19 cellular contexts compared by ENCODE assay signal in genomic region chr7:5619419-5620130, GRCh38. TPM values are rescaled to one million over a fixed set of nuclear protein-coding genes. Genes with fewer than 3 reads are reported as not detected.
DNase-seq lines count a peak whose midpoint lies in the region; ATAC-seq and TF ChIP-seq lines count a peak whose summit lies in the region.
"Had no signal": no experiment of that assay in that cellular context is flagged by ENCODE, and none has a peak within 500 bp of the region (broad histone marks: within the 10 kb centered on the region; RNA-seq: fewer than 3 reads in every experiment).

No MANE protein-coding gene starts in this region.

- peak; percentile 31 for DNase-seq in D341Med (ENCODE audit: low spot score)
- no peak for DNase-seq in SK-N-MC (ENCODE audit: low read depth, low spot score)
- no peak for DNase-seq in endothelial cell (ENCODE audit: low spot score)
- DNase-seq in neuronal stem cell (ENCODE audit: low spot score), result no peak
- no peak for DNase-seq in NCI-H526 (lab: John Stamatoyannopoulos, UW)
- DNase-seq in iPS-NIHi7 (ENCODE audit: extremely low spot score), result no peak
- DNase-seq in HPDE6-E6E7 (ENCODE audit: extremely low spot score), result no peak
- DNase-seq: BE2C; Calu3; CD8-positive, alpha-beta T cell; HFFc6; MV-4-11; NCI-H1694 treated with DMSO at 0.1 percent for 48 hours; NCI-H2107; NCI-H510A; NCI-H82; OCI-M1 had no signal

- peaks cover 5% of the 10 kb centered on the region for H3K4me1 Mint-ChIP-seq in endothelial cell (ENCODE audit: unreplicated experiment)

- H3K27ac Mint-ChIP-seq in endothelial cell (ENCODE audit: unreplicated experiment), result no peak overlapping the region
- H3K27ac Mint-ChIP-seq: HFFc6 had no signal

- H2BK15ac ChIP-seq in neuronal stem cell (ENCODE audit: low read length), result no peak overlapping the region

- H3K36me3 ChIP-seq in SK-N-MC (ENCODE audit: insufficient read depth, low read length) (peaks cover 23% of the 10 kb centered on the region; the same call in 1 of the 2 replicates), neuronal stem cell (replicated peaks in 1 of 2; ENCODE audit: control insufficient read depth in 2 of 2, insufficient read depth in 2 of 2, low read length in 2 of 2) (peaks cover 28 to 51% of the 10 kb centered on the region in 2 donors)

- H3K79me1 ChIP-seq in neuronal stem cell (ENCODE audit: low read depth, low read length), result peaks cover 5% of the 10 kb centered on the region

- no peak for ATAC-seq in HG02970 (IDR thresholded peaks at IDR 0.05; ENCODE audit: low FRiP score, unreplicated experiment)
- ATAC-seq: CD8-positive, alpha-beta T cell had no signal

- H4K8ac ChIP-seq in neuronal stem cell (ENCODE audit: low read depth, low read length), result no peak overlapping the region

- H4K91ac ChIP-seq in neuronal stem cell (ENCODE audit: low read depth, low read length, poor library complexity), result no peak overlapping the region

- H2BK5ac ChIP-seq in neuronal stem cell (ENCODE audit: low read length), result no peak overlapping the region

- no peak overlapping the region for H3K4ac ChIP-seq in neuronal stem cell (ENCODE audit: low read length)

- no peak overlapping the region for H3K9ac ChIP-seq in SK-N-MC (ENCODE audit: insufficient read length)
- H3K9ac ChIP-seq in neuronal stem cell (ENCODE audit: low read depth, low read length, poor library complexity), result no peak overlapping the region
- H3K9ac ChIP-seq: KMS-11 had no signal

- no peak overlapping the region for H2AFZ ChIP-seq in neuronal stem cell (ENCODE audit: low read length)

- no peaks in the 10 kb centered on the region for H3K27me3 ChIP-seq in neuronal stem cell (ENCODE audit: control insufficient read depth in 3 of 3, insufficient read depth in 3 of 3, low read depth in 1 of 3, low read length in 3 of 3)
- H3K27me3 ChIP-seq: BE2C had no signal

- no peaks in the 10 kb centered on the region for H3K9me3 Mint-ChIP-seq in endothelial cell (ENCODE audit: unreplicated experiment)
- H3K9me3 Mint-ChIP-seq: CD8-positive, alpha-beta T cell; HFFc6 had no signal

- peak overlapping the region; percentile 24 for H2AK5ac ChIP-seq in neuronal stem cell (ENCODE audit: low read depth, low read length)

- no peak overlapping the region for H2BK12ac ChIP-seq in neuronal stem cell (ENCODE audit: low read length)

- 0 out of 2 replicates have a peak overlapping the region, but pooled peaks have one; percentile 30 for H3K27ac ChIP-seq in SK-N-MC
- no peak overlapping the region for H3K27ac ChIP-seq in neuronal stem cell (replicated peaks; ENCODE audit: low read length)
- H3K27ac ChIP-seq: KMS-11 had no signal

- no peak overlapping the region for H3K4me2 ChIP-seq in neuronal stem cell (ENCODE audit: insufficient read depth, low read length, poor library complexity, severe bottlenecking)
- H3K4me2 ChIP-seq: KMS-11 had no signal

- H3K27me3 Mint-ChIP-seq in endothelial cell (ENCODE audit: unreplicated experiment), result peaks cover 24% of the 10 kb centered on the region

- peaks cover 0 to 7% of the 10 kb centered on the region in 2 donors for H3K4me1 ChIP-seq in neuronal stem cell (ENCODE audit: control insufficient read depth in 2 of 2, insufficient read depth in 1 of 2, low read depth in 1 of 2, low read length in 2 of 2)

- H3K4me3 ChIP-seq in SK-N-MC (no peak overlapping the region), neuronal stem cell (ENCODE audit: low read length in 2 of 2) (no peak overlapping the region)

- H3K9me3 ChIP-seq in SK-N-MC (ENCODE audit: low read depth, low read length) (no peaks in the 10 kb centered on the region), neuronal stem cell (replicated peaks in 1 of 2; ENCODE audit: control insufficient read depth in 2 of 2, insufficient read depth in 1 of 2, low read depth in 1 of 2, low read length in 2 of 2) (peaks cover 0 to 2% of the 10 kb centered on the region in 2 donors)
- H3K9me3 ChIP-seq: BE2C had no signal

- peaks cover 19% of the 10 kb centered on the region for H3K36me3 Mint-ChIP-seq in endothelial cell (ENCODE audit: low read depth, unreplicated experiment)

- WGBS in neuronal stem cell (ENCODE audit: extremely low coverage in 2 of 2, insufficient read length in 2 of 2, insufficient replicate concordance in 1 of 2), 2 donors, result no CpG with 5 or more reads among the region's 17 CpGs

- peak overlapping the region; percentile 59 for H3K18ac ChIP-seq in neuronal stem cell (ENCODE audit: low read length)

- H2BK120ac ChIP-seq in neuronal stem cell (ENCODE audit: low read depth, low read length), result no peak overlapping the region

- H3K23ac ChIP-seq in neuronal stem cell (ENCODE audit: low read depth, low read length, poor library complexity), result peak overlapping the region; percentile 16

- TF ChIP-seq CTCF in endothelial cell (IDR thresholded peaks at IDR 0.05; ENCODE audit: unreplicated experiment), result no peak

- peak overlapping the region; percentile 31 for H3K4me3 Mint-ChIP-seq in endothelial cell (ENCODE audit: unreplicated experiment)
- H3K4me3 Mint-ChIP-seq: CD8-positive, alpha-beta T cell; HFFc6 had no signal

- no peak overlapping the region for H3K14ac ChIP-seq in neuronal stem cell (ENCODE audit: low read length)

RNA-seq across cellular contexts. Expression of gene FSCN1, which starts 27.0 kb away (rescaled TPM):
- total RNA-seq in endothelial cell (ENCODE audit: unreplicated experiment), result 1,785 TPM
- polyA plus RNA-seq in neuronal stem cell (2013, experiment 1 of 2), result 203 TPM
- polyA plus RNA-seq in neuronal stem cell (2013, experiment 2 of 2), result 202 TPM
